19 cellular contexts compared by ENCODE assay signal in genomic region chr11:32137869-32138268, GRCh38. TPM values are rescaled to one million over a fixed set of nuclear protein-coding genes. Genes with fewer than 3 reads are reported as not detected.
DNase-seq lines count a peak whose midpoint lies in the region; ATAC-seq, FAIRE-seq and TF ChIP-seq lines count a peak whose summit lies in the region.
"Had no signal": no experiment of that assay in that cellular context is flagged by ENCODE, and none has a peak within 500 bp of the region (broad histone marks: within the 10 kb centered on the region; RNA-seq: fewer than 3 reads in every experiment).

No MANE protein-coding gene starts in this region.

- H3K27ac ChIP-seq in vagina, result no peak overlapping the region
- H3K27ac ChIP-seq: stomach had no signal

- H3K27me3 ChIP-seq in bronchial epithelial cell (ENCODE audit: control insufficient read depth, insufficient read depth, low read length), result no peaks in the 10 kb centered on the region
- H3K27me3 ChIP-seq in vagina, result no peaks in the 10 kb centered on the region
- H3K27me3 ChIP-seq: stomach had no signal

- H3K36me3 ChIP-seq in bronchial epithelial cell (ENCODE audit: control insufficient read depth, insufficient read depth, low read length) (no peaks in the 10 kb centered on the region), vagina (no peaks in the 10 kb centered on the region)
- H3K36me3 ChIP-seq: stomach had no signal

- DNase-seq in bronchial epithelial cell (ENCODE audit: low read depth) (no peak), urothelium cell line (ENCODE audit: low spot score) (peak; percentile 10), NCI-H1092 treated with DMSO at 0.1 percent for 48 hours (lab: John Stamatoyannopoulos, UW) (no peak), vagina (ENCODE audit: extremely low spot score in 2 of 2) (no peak)
- DNase-seq in NK-92 treated with Interleukin-12 subunit alpha and Interleukin-12 subunit beta, amount 100 ng/mL, for 24 hours (lab: John Stamatoyannopoulos, UW), result no peak
- DNase-seq: activated CD4-positive, alpha-beta T cell treated with anti-CD3 and anti-CD28 coated beads for 36 hours; COR-L47; glutamatergic neuron; midbrain; NCI-H1105 treated with DMSO at 0.1 percent for 48 hours; NCI-H2081 treated with DMSO at 0.1 percent for 48 hours; NCI-H446 treated with DMSO at 0.1 percent for 48 hours; stimulated activated CD4-positive, alpha-beta T cell treated with anti-CD3 and anti-CD28 coated beads, Interleukin-4, amount 100 ng/mL, for 24 hours; stomach had no signal

- H3K4me3 ChIP-seq in bronchial epithelial cell (ENCODE audit: low read depth, low read length), result no peak overlapping the region
- no peak overlapping the region for H3K4me3 ChIP-seq in vagina
- H3K4me3 ChIP-seq: stomach had no signal

- TF ChIP-seq POLR2A in vagina (IDR thresholded peaks at IDR 0.05), result no peak

- H3K4me1 ChIP-seq in vagina, result no peaks in the 10 kb centered on the region
- H3K4me1 ChIP-seq: stomach had no signal

- no peak for TF ChIP-seq CTCF in bronchial epithelial cell (IDR thresholded peaks at IDR 0.05; ENCODE audit: insufficient read depth, low read length, severe bottlenecking)
- TF ChIP-seq CTCF in vagina (IDR thresholded peaks at IDR 0.05), result no peak

- no peaks in the 10 kb centered on the region for H3K9me3 ChIP-seq in vagina
- H3K9me3 ChIP-seq: stomach had no signal

- intact Hi-C loops in vagina (cut with DNase I), result no loop called here

- peak; percentile 60 for ATAC-seq in GM19025 (IDR thresholded peaks at IDR 0.05; ENCODE audit: low read depth, unreplicated experiment)
- ATAC-seq in HG03432 (IDR thresholded peaks at IDR 0.05; ENCODE audit: unreplicated experiment), result peak; percentile 59
- ATAC-seq: activated CD4-positive, alpha-beta T cell treated with anti-CD3 and anti-CD28 coated beads for 36 hours had no signal

- FAIRE-seq in bronchial epithelial cell (lab: Jason Lieb, UNC) (peak; percentile 47), urothelium cell line (lab: Jason Lieb, UNC) (no peak)
- FAIRE-seq: colon, GM18507, TTC549 had no signal

RNA-seq across cellular contexts. Expression of gene RCN1, which starts 47.0 kb away (rescaled TPM):
- total RNA-seq in bronchial epithelial cell (107 and 113 TPM in 2 replicates), vagina (48.6 TPM)
